In genomic region chr2:37585295-37585908, GRCh38 we compare ENCODE assay signal across 8 cellular contexts.
DNase-seq lines count a peak whose midpoint lies in the region; ATAC-seq and TF ChIP-seq lines count a peak whose summit lies in the region.

No MANE protein-coding gene starts in this region.

- peak overlapping the region; percentile 28 for H3K4ac ChIP-seq in IMR-90 (ENCODE audit: low read depth, low read length)

- ATAC-seq in GM18868 (IDR thresholded peaks at IDR 0.05; ENCODE audit: unreplicated experiment), result peak; percentile 48
- ATAC-seq in IMR-90 (ENCODE audit: low read depth), result peak; percentile 46
- peak; percentile 83 for ATAC-seq in mucosa of descending colon
- no peak for ATAC-seq in HG03280 (IDR thresholded peaks at IDR 0.05; ENCODE audit: unreplicated experiment)

- no peak overlapping the region for H3K56ac ChIP-seq in IMR-90 (ENCODE audit: extremely low read depth, insufficient read depth, low read length)

- H3K4me1 ChIP-seq in IMR-90 (ENCODE audit: control insufficient read depth, insufficient read depth, low read length) (peaks cover 22% of the 10 kb centered on the region), mucosa of descending colon (ENCODE audit: low read depth) (peaks cover 31% of the 10 kb centered on the region), A673 (ENCODE audit: insufficient read depth, low read length, poor library complexity, severe bottlenecking) (peaks cover 55% of the 10 kb centered on the region)

- POLR2A ChIA-PET in IMR-90 (lab: Charles Lee; ENCODE audit: unreplicated experiment), result no interaction called here
- POLR2A ChIA-PET in A673 (lab: Charles Lee; ENCODE audit: low non-redundant PET), result no interaction called here

- peak; percentile 80 for DNase-seq in IMR-90
- no peak for DNase-seq in activated naive CD4-positive, alpha-beta T cell treated with anti-CD3 and anti-CD28 coated beads, Interleukin-2, amount 10 ng/mL, durations not matched to agents 7 days and 5 days
- DNase-seq in mucosa of descending colon, result peak; percentile 55 to 61 (median 56)
- DNase-seq in A673 (ENCODE audit: low spot score), result no peak
- DNase-seq in HuH-7 (ENCODE audit: low spot score), result no peak
- no peak for DNase-seq in HUDEP-2 (lab: John Stamatoyannopoulos, UW; ENCODE audit: unreplicated experiment in 76 of 76)

- no peak for TF ChIP-seq POLR2A in IMR-90 (IDR thresholded peaks at IDR 0.05; ENCODE audit: low read depth, low read length)

- no peaks in the 10 kb centered on the region for H3K27me3 Mint-ChIP-seq in activated naive CD4-positive, alpha-beta T cell treated with anti-CD3 and anti-CD28 coated beads, Interleukin-2, amount 10 ng/mL, durations not matched to agents 7 days and 5 days

- CTCF ChIA-PET in IMR-90 (lab: Yijun Ruan, JAX), result interaction anchor here (0.5 kb wide), 1 partner anchor 1833 kb away, joined by 4 read pairs; no protein-coding TSS in a partner anchor
- CTCF ChIA-PET in activated naive CD4-positive, alpha-beta T cell treated with anti-CD3 and anti-CD28 coated beads, Interleukin-2, amount 10 ng/mL, durations not matched to agents 7 days and 5 days (lab: Charles Lee), result interaction anchor here (0.9 to 1.1 kb wide), 2 partner anchors 19 to 29 kb away, joined by 3 read pairs; no protein-coding TSS in a partner anchor
- CTCF ChIA-PET in A673 (lab: Charles Lee), result no interaction called here

- TF ChIP-seq RAD21 in IMR-90 (IDR thresholded peaks at IDR 0.05; ENCODE audit: low read length), result no peak

- peak overlapping the region; percentile 17 for H2AK9ac ChIP-seq in IMR-90 (replicated peaks; ENCODE audit: low read depth, low read length, poor library complexity)

- peak overlapping the region; percentile 31 for H2BK120ac ChIP-seq in IMR-90 (ENCODE audit: low read depth, low read length)

- in situ Hi-C loops in IMR-90 (cut with MboI; ENCODE audit: low sequenced_read_pairs), result no loop called here

- peak overlapping the region; percentile 56 for H2AFZ ChIP-seq in IMR-90 (replicated peaks; ENCODE audit: low read length, poor library complexity)

- peak overlapping the region; percentile 23 for H3K23ac ChIP-seq in IMR-90 (ENCODE audit: low read depth, low read length)

- no peak overlapping the region for H3K9ac ChIP-seq in IMR-90 (ENCODE audit: low read depth, low read length)

- peaks cover 3% of the 10 kb centered on the region; the same call in 1 of the 2 replicates for H4K20me1 ChIP-seq in IMR-90 (ENCODE audit: insufficient read depth, low read length)

- peak overlapping the region in 1 of 2 experiments; percentile 37; a peak in 1 of 4 replicates for H4K8ac ChIP-seq in IMR-90 (ENCODE audit: low read depth in 2 of 2, low read length in 2 of 2)

- BruUV-seq in IMR-90 (replicated peaks; lab: Mats Ljungman, UMichigan) (no TSS peak), A673 (replicated peaks; lab: Mats Ljungman, UMichigan) (no TSS peak)

- H3K36me3 Mint-ChIP-seq in activated naive CD4-positive, alpha-beta T cell treated with anti-CD3 and anti-CD28 coated beads, Interleukin-2, amount 10 ng/mL, durations not matched to agents 7 days and 5 days, result no peaks in the 10 kb centered on the region

- dilution Hi-C loops in IMR-90 (cut with HindIII; ENCODE audit: low sequenced_read_pairs, unreplicated experiment), result no loop called here

- no peak overlapping the region for H4K5ac ChIP-seq in IMR-90 (ENCODE audit: low read depth, low read length)

- peak overlapping the region; percentile 4; the same call in 1 of the 2 replicates for H3K18ac ChIP-seq in IMR-90 (ENCODE audit: low read depth, low read length)

- intact Hi-C loops in IMR-90 (cut with micrococcal nuclease), result loop anchor here (5.0 kb wide), 2 partner anchors 37 to 168 kb away; no protein-coding TSS in a partner anchor
- intact Hi-C loops in mucosa of descending colon (cut with DNase I, micrococcal nuclease), result no loop called here
- intact Hi-C loops in A673 (cut with micrococcal nuclease; ENCODE audit: unreplicated experiment), result no loop called here

- peak overlapping the region; percentile 38 for H4K91ac ChIP-seq in IMR-90 (ENCODE audit: insufficient read depth, low read depth, low read length)

- no peaks in the 10 kb centered on the region for H3K79me1 ChIP-seq in IMR-90 (ENCODE audit: low read depth in 1 of 2, low read length in 2 of 2)

- H3K27ac ChIP-seq in IMR-90 (ENCODE audit: insufficient read depth, low read length) (no peak overlapping the region), A673 (ENCODE audit: low read depth, low read length, poor library complexity, severe bottlenecking) (no peak overlapping the region)

- H3K14ac ChIP-seq in IMR-90 (replicated peaks; ENCODE audit: low read depth, low read length), result peak overlapping the region; percentile 14; the same call in 1 of the 2 replicates

- peaks cover 70% of the 10 kb centered on the region for H3K4me1 Mint-ChIP-seq in activated naive CD4-positive, alpha-beta T cell treated with anti-CD3 and anti-CD28 coated beads, Interleukin-2, amount 10 ng/mL, durations not matched to agents 7 days and 5 days

- no CpG with 5 or more reads among the region's 5 CpGs for WGBS in IMR-90 (ENCODE audit: extremely low coverage in 2 of 2, insufficient read length in 1 of 2), 2 experiments

- no peaks in the 10 kb centered on the region for H3K36me3 ChIP-seq in IMR-90 (ENCODE audit: control insufficient read depth, insufficient read depth, low read length)
- H3K36me3 ChIP-seq in mucosa of descending colon (ENCODE audit: low read depth), result no peaks in the 10 kb centered on the region
- no peaks in the 10 kb centered on the region for H3K36me3 ChIP-seq in A673 (ENCODE audit: insufficient read depth, low read length, poor library complexity, severe bottlenecking)

- H3K9me1 ChIP-seq in IMR-90 (ENCODE audit: insufficient read depth, low read length), result peaks cover 16% of the 10 kb centered on the region

- peak overlapping the region; percentile 61 for H3K4me2 ChIP-seq in IMR-90 (ENCODE audit: low read depth, low read length)

- H3K9me3 Mint-ChIP-seq in activated naive CD4-positive, alpha-beta T cell treated with anti-CD3 and anti-CD28 coated beads, Interleukin-2, amount 10 ng/mL, durations not matched to agents 7 days and 5 days, result no peaks in the 10 kb centered on the region

- H3K4me3 Mint-ChIP-seq in activated naive CD4-positive, alpha-beta T cell treated with anti-CD3 and anti-CD28 coated beads, Interleukin-2, amount 10 ng/mL, durations not matched to agents 7 days and 5 days, result peak overlapping the region; percentile 40

- peak overlapping the region; percentile 82 for H3K27ac Mint-ChIP-seq in activated naive CD4-positive, alpha-beta T cell treated with anti-CD3 and anti-CD28 coated beads, Interleukin-2, amount 10 ng/mL, durations not matched to agents 7 days and 5 days

- peak overlapping the region; percentile 89 for H2AK5ac ChIP-seq in IMR-90 (ENCODE audit: low read depth, low read length)

- H3K9me3 ChIP-seq in IMR-90 (ENCODE audit: control insufficient read depth, insufficient read depth, low read length) (no peaks in the 10 kb centered on the region), mucosa of descending colon (no peaks in the 10 kb centered on the region), A673 (ENCODE audit: low read depth, low read length, poor library complexity, severe bottlenecking) (no peaks in the 10 kb centered on the region)

- TF ChIP-seq CTCF in IMR-90 (conservative IDR thresholded peaks at IDR 0.05; ENCODE audit: low read depth, low read length), result no peak
- no peak for TF ChIP-seq CTCF in mucosa of descending colon (IDR thresholded peaks at IDR 0.05)
- no peak for TF ChIP-seq CTCF in A673 (conservative IDR thresholded peaks at IDR 0.05; ENCODE audit: low read depth, low read length)

- H2BK20ac ChIP-seq in IMR-90 (ENCODE audit: low read depth, low read length), result 0 out of 2 replicates have a peak overlapping the region, but pooled peaks have one; percentile 41

- H2BK15ac ChIP-seq in IMR-90 (ENCODE audit: low read depth, low read length), result peak overlapping the region; percentile 88

- H3K27me3 ChIP-seq in IMR-90 (ENCODE audit: control insufficient read depth, insufficient read depth, low read length), result no peaks in the 10 kb centered on the region
- H3K27me3 ChIP-seq in A673 (replicated peaks; ENCODE audit: insufficient read depth, low read depth, low read length, poor library complexity), result no peaks in the 10 kb centered on the region

- no peak overlapping the region for H3K4me3 ChIP-seq in IMR-90 (ENCODE audit: insufficient read depth, low read depth, low read length)
- no peak overlapping the region for H3K4me3 ChIP-seq in mucosa of descending colon
- H3K4me3 ChIP-seq in A673 (ENCODE audit: low read depth, low read length, poor library complexity, severe bottlenecking), result no peak overlapping the region

- H2BK5ac ChIP-seq in IMR-90 (ENCODE audit: low read depth, low read length, poor library complexity, severe bottlenecking), result no peak overlapping the region

TF ChIP-seq in IMR-90, 13 proteins besides CTCF, POLR2A, EP300 and RAD21:
- peak; percentile 50; the same call in 1 of the 2 replicates for TF ChIP-seq MXI1 (IDR thresholded peaks at IDR 0.05; ENCODE audit: borderline replicate concordance, low read depth, low read length)
- no peak for TF ChIP-seq MAFK (IDR thresholded peaks at IDR 0.05; ENCODE audit: low read depth, low read length)
- peak; percentile 54; the same call in 1 of the 2 replicates for TF ChIP-seq USF2 (IDR thresholded peaks at IDR 0.05; ENCODE audit: low read depth, low read length)
TF ChIP-seq in IMR-90: peak in this region for 2.

Comparison
In these comparisons a context has a peak if more than half of its experiments do, and no peak if none do; other contexts are left out.
1. DNase-seq: peak in IMR-90 (single experiment) and mucosa of descending colon (3 of 3); none in activated naive CD4-positive, alpha-beta T cell treated with anti-CD3 and anti-CD28 coated beads, Interleukin-2, amount 10 ng/mL, durations not matched to agents 7 days and 5 days (single experiment), A673 (single experiment), HuH-7 (single experiment) and HUDEP-2 (0 of 76).